ENCODE assay signal across 1 cellular context in genomic region chr20:38342196-38342595, GRCh38.
TF ChIP-seq lines count a peak whose summit lies in the region.

No MANE protein-coding gene starts in this region.

TF ChIP-seq in K562, 482 proteins besides CTCF, POLR2A, EP300 and RAD21:
- no peak for TF ChIP-seq THAP12 (CRISPR knock-in tag; IDR thresholded peaks at IDR 0.05)
- no peak for TF ChIP-seq ZC3H4 (CRISPR knock-in tag; IDR thresholded peaks at IDR 0.05; ENCODE audit: borderline replicate concordance)
- no peak for TF ChIP-seq ZNF639 (CRISPR knock-in tag; conservative IDR thresholded peaks at IDR 0.05 in 1 of 2, IDR thresholded peaks at IDR 0.05 in 1 of 2)
- TF ChIP-seq ZNF133 (CRISPR knock-in tag; IDR thresholded peaks at IDR 0.05), result no peak
- no peak for TF ChIP-seq ZBTB2 (IDR thresholded peaks at IDR 0.05)
- TF ChIP-seq ZNF174 (CRISPR knock-in tag; IDR thresholded peaks at IDR 0.05), result no peak
- no peak for TF ChIP-seq ZNF76 (CRISPR knock-in tag; IDR thresholded peaks at IDR 0.05; ENCODE audit: borderline replicate concordance)
- TF ChIP-seq KAT8 (IDR thresholded peaks at IDR 0.05; ENCODE audit: low read depth), result no peak
- no peak for TF ChIP-seq KLF6 (CRISPR knock-in tag; IDR thresholded peaks at IDR 0.05; ENCODE audit: borderline replicate concordance)
- no peak for TF ChIP-seq ZNF644 (tag; IDR thresholded peaks at IDR 0.05; ENCODE audit: low read depth)
- TF ChIP-seq TCFL5 (CRISPR knock-in tag; conservative IDR thresholded peaks at IDR 0.05), result no peak
- TF ChIP-seq FIP1L1 (IDR thresholded peaks at IDR 0.05; ENCODE audit: low read depth, low read length, poor library complexity, severe bottlenecking), result no peak
- no peak for TF ChIP-seq CHD4 (IDR thresholded peaks at IDR 0.05; ENCODE audit: insufficient read depth, insufficient replicate concordance, low read depth, low read length, poor library complexity, severe bottlenecking)
